Comparison of ENCODE assay signal across 21 cellular contexts in the genomic region with DNA sequence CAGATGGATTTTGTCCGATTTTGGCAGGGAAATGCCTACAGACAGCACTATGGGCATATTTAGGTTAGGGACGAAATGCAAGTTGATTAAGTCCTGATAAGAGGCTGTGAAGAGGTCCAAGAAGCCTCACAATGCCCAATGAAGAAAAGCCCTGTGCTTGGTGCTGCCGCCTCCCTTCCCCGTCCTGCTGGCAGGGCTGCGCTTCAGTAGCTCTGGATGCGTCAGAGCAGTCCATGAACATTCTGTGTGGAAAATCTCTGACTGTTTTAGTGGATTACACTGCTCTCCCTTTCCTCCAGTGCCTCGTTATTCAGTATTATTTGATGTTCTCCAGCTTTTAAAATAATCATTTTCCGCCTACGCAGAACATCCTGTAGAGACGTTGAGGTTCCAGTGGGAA. TPM values are rescaled to one million over a fixed set of nuclear protein-coding genes. Genes with fewer than 3 reads are reported as not detected.
DNase-seq lines count a peak whose midpoint lies in the region; ATAC-seq and TF ChIP-seq lines count a peak whose summit lies in the region.
"Had no signal": no experiment of that assay in that cellular context is flagged by ENCODE, and none has a peak within 500 bp of the region (broad histone marks: within the 10 kb centered on the region; RNA-seq: fewer than 3 reads in every experiment).

No MANE protein-coding gene starts in this region.

- H3K9ac ChIP-seq in adipocyte (ENCODE audit: low read length) (peak overlapping the region; percentile 48), stomach smooth muscle (ENCODE audit: low read length in 2 of 2) (no peak overlapping the region)

- H3K27me3 Mint-ChIP-seq in naive thymus-derived CD8-positive, alpha-beta T cell: no peaks in the 10 kb centered on the region
- H3K27me3 Mint-ChIP-seq: activated B cell treated with CpG ODN at 0.5 μM for 24 hours; activated naive CD8-positive, alpha-beta T cell; CD4-positive, alpha-beta T cell; naive B cell had no signal

- H3K9me3 ChIP-seq in adipocyte (ENCODE audit: control insufficient read depth, low read length) (no peaks in the 10 kb centered on the region), mucosa of descending colon (peaks cover 7% of the 10 kb centered on the region), stomach smooth muscle (ENCODE audit: control insufficient read depth in 2 of 2, low read length in 2 of 2) (no peaks in the 10 kb centered on the region)

- H3K27ac ChIP-seq in stomach smooth muscle (ENCODE audit: low read length) (peak overlapping the region; percentile 11), foreskin keratinocyte (no peak overlapping the region)
- H3K27ac ChIP-seq: spleen had no signal

- H3K4me1 Mint-ChIP-seq in naive thymus-derived CD8-positive, alpha-beta T cell: peaks cover 0 to 3% (median 0%) of the 10 kb centered on the region in 4 donors
- H3K4me1 Mint-ChIP-seq: activated B cell treated with CpG ODN at 0.5 μM for 24 hours, immature natural killer cell, naive B cell had no signal

- no peak overlapping the region for H3K4me3 Mint-ChIP-seq in naive thymus-derived CD8-positive, alpha-beta T cell
- H3K4me3 Mint-ChIP-seq: activated B cell treated with CpG ODN at 0.5 μM for 24 hours; activated naive CD8-positive, alpha-beta T cell; activated T-helper 1 cell treated with anti-CD3 and anti-CD28 coated beads, Interleukin-12 subunit alpha, Interleukin-12 subunit beta, Interleukin-2, Interleukin-4 antibody, amounts not matched to agents 30 ng/mL and 10 ng/mL and 1 ng/mL, durations not matched to agents 14 hours and 24 hours and 36 hours; CD4-positive, alpha-beta T cell; immature natural killer cell; naive B cell; T-helper 2 cell treated with Interferon-gamma antibody and Interleukin-4, amounts not matched to agents 5 μg/mL and 100 μg/mL, for 36 hours had no signal

- peaks cover 34 to 91% (median 72%) of the 10 kb centered on the region in 3 donors for H3K36me3 Mint-ChIP-seq in naive thymus-derived CD8-positive, alpha-beta T cell

- H3K27me3 ChIP-seq in adipocyte (replicated peaks; ENCODE audit: control insufficient read depth, insufficient read depth, low read length) (no peaks in the 10 kb centered on the region), stomach smooth muscle (ENCODE audit: control insufficient read depth in 1 of 2, insufficient read depth in 2 of 2, low read length in 2 of 2) (no peaks in the 10 kb centered on the region), foreskin keratinocyte (no peaks in the 10 kb centered on the region)
- H3K27me3 ChIP-seq: spleen had no signal

- H3K36me3 ChIP-seq in adipocyte (ENCODE audit: control insufficient read depth, insufficient read depth, low read length, severe bottlenecking) (peaks cover 42% of the 10 kb centered on the region), mucosa of descending colon (ENCODE audit: low read depth) (no peaks in the 10 kb centered on the region), stomach smooth muscle (ENCODE audit: control insufficient read depth in 2 of 2, insufficient read depth in 2 of 2, low read length in 2 of 2) (peaks cover 5 to 30% of the 10 kb centered on the region in 2 donors)

- peaks cover 0 to 14% (median 6%) of the 10 kb centered on the region in 9 donors for H3K9me3 Mint-ChIP-seq in naive thymus-derived CD8-positive, alpha-beta T cell
- H3K9me3 Mint-ChIP-seq: activated T-helper 1 cell treated with anti-CD3 and anti-CD28 coated beads, Interleukin-12 subunit alpha, Interleukin-12 subunit beta, Interleukin-2, Interleukin-4 antibody, amounts not matched to agents 30 ng/mL and 10 ng/mL and 1 ng/mL, durations not matched to agents 14 hours and 24 hours and 36 hours; CD4-positive, alpha-beta T cell; immature natural killer cell had no signal

- DNase-seq in adipocyte (ENCODE audit: low read depth) (no peak), fibroblast of pulmonary artery (ENCODE audit: low read depth) (peak; percentile 55), mucosa of descending colon (no peak), foreskin keratinocyte (no peak), SKM-1 treated with dmso at 0.1 percent for 144 hours (lab: John Stamatoyannopoulos, UW; ENCODE audit: unreplicated experiment) (no peak), T1000 (lab: John Stamatoyannopoulos, UW) (no peak)
- DNase-seq in naive thymus-derived CD8-positive, alpha-beta T cell: no peak
- DNase-seq: activated B cell treated with CpG ODN at 0.5 μM for 24 hours; CD4-positive, alpha-beta T cell; DMS153; immature natural killer cell; naive B cell; NCI-H1417; NCI-H774; spleen; substantia nigra had no signal

- ATAC-seq in mucosa of descending colon: peak; percentile 30
- ATAC-seq in foreskin keratinocyte: no peak
- ATAC-seq in naive thymus-derived CD8-positive, alpha-beta T cell: no peak
- ATAC-seq: HCT116 had no signal

- POLR2A ChIA-PET in naive thymus-derived CD8-positive, alpha-beta T cell (lab: Charles Lee): no interaction called here

- no peak for TF ChIP-seq CTCF in fibroblast of pulmonary artery (IDR thresholded peaks at IDR 0.05; ENCODE audit: low read length, missing control alignments)
- TF ChIP-seq CTCF in mucosa of descending colon (IDR thresholded peaks at IDR 0.05): no peak
- no peak for TF ChIP-seq CTCF in foreskin keratinocyte (conservative IDR thresholded peaks at IDR 0.05)

- no peak overlapping the region for H3K4me3 ChIP-seq in adipocyte (ENCODE audit: low read length)
- no peak overlapping the region for H3K4me3 ChIP-seq in fibroblast of pulmonary artery (replicated peaks; ENCODE audit: low read depth, low read length)
- no peak overlapping the region for H3K4me3 ChIP-seq in mucosa of descending colon
- no peak overlapping the region for H3K4me3 ChIP-seq in stomach smooth muscle (ENCODE audit: low read length in 2 of 2)
- H3K4me3 ChIP-seq: spleen had no signal

- H3K4me1 ChIP-seq in adipocyte (ENCODE audit: control insufficient read depth, insufficient read depth, low read length) (peaks cover 48% of the 10 kb centered on the region), mucosa of descending colon (ENCODE audit: low read depth) (no peaks in the 10 kb centered on the region), stomach smooth muscle (ENCODE audit: control insufficient read depth, insufficient read depth, low read length) (peaks cover 25% of the 10 kb centered on the region), foreskin keratinocyte (peaks cover 12% of the 10 kb centered on the region)

- intact Hi-C loops in mucosa of descending colon (cut with DNase I, micrococcal nuclease): no loop called here

- H3K27ac Mint-ChIP-seq in naive thymus-derived CD8-positive, alpha-beta T cell: peak overlapping the region in 1 of 10 donors; percentile 20
- H3K27ac Mint-ChIP-seq: activated B cell treated with CpG ODN at 0.5 μM for 24 hours; activated T-helper 1 cell treated with anti-CD3 and anti-CD28 coated beads, Interleukin-12 subunit alpha, Interleukin-12 subunit beta, Interleukin-2, Interleukin-4 antibody, amounts not matched to agents 30 ng/mL and 10 ng/mL and 1 ng/mL, durations not matched to agents 14 hours and 24 hours and 36 hours; CD4-positive, alpha-beta T cell; immature natural killer cell; naive B cell; T-helper 2 cell treated with Interferon-gamma antibody and Interleukin-4, amounts not matched to agents 5 μg/mL and 100 μg/mL, for 36 hours had no signal

RNA-seq across cellular contexts. Expression of a gene that starts 39.6 kb away (rescaled TPM):
- total RNA-seq in mucosa of descending colon (10 to 100 TPM; 15.4 to 25.9 (median 23.7) TPM), foreskin keratinocyte (54.5 and 59.9 TPM in 2 replicates)
- 28.9 and 33.9 TPM in 2 replicates for polyA plus RNA-seq in foreskin keratinocyte
- 10 to 100 TPM; 34.6 to 36.1 TPM for total RNA-seq in naive thymus-derived CD8-positive, alpha-beta T cell
- 10 to 100 TPM; 17.1 to 24.4 (median 24.0) TPM for polyA plus RNA-seq in naive thymus-derived CD8-positive, alpha-beta T cell

RNA-seq across cellular contexts. Expression of a gene that starts 40.0 kb away (rescaled TPM):
- total RNA-seq in mucosa of descending colon: 10 to 100 TPM in 2 of 3 donors, 1 to 10 TPM in 1; 9.9 to 21.2 (median 13.6) TPM
- total RNA-seq in foreskin keratinocyte: 5.1 and 6.1 TPM in 2 replicates
- 1.3 TPM in 2 replicates for polyA plus RNA-seq in foreskin keratinocyte
- total RNA-seq in naive thymus-derived CD8-positive, alpha-beta T cell: 10 to 100 TPM; 43.3 to 43.5 TPM
- 1 to 10 TPM; 5.1 to 6.1 (median 5.2) TPM for polyA plus RNA-seq in naive thymus-derived CD8-positive, alpha-beta T cell
